ENCODE assay signal across 8 cellular contexts in genomic region chr10:43648392-43649148, GRCh38. TPM values are rescaled to one million over a fixed set of nuclear protein-coding genes. Genes with fewer than 3 reads are reported as not detected.
DNase-seq lines count a peak whose midpoint lies in the region; ATAC-seq and TF ChIP-seq lines count a peak whose summit lies in the region.

Gene ZNF32 (minus strand): TSS chr10:43648881. CDS start chr10:43646133, 2,748 bp downstream.

- ATAC-seq in CD4-positive, alpha-beta T cell (ENCODE audit: poor library complexity), result peak; percentile 98
- ATAC-seq in GM19351 (IDR thresholded peaks at IDR 0.05; ENCODE audit: unreplicated experiment), result peak; percentile 97
- peak; percentile 98 for ATAC-seq in HG03469 (IDR thresholded peaks at IDR 0.05; ENCODE audit: unreplicated experiment)

- H3K4me3 ChIP-seq in endodermal cell (ENCODE audit: low read length), result peak within 1 kb of the TSS; percentile 81
- H3K4me3 ChIP-seq in mesodermal cell (ENCODE audit: extremely low read depth, insufficient read depth, low read length, poor library complexity, severe bottlenecking), result peak within 1 kb of the TSS; percentile 65

- peak within 1 kb of the TSS; percentile 96 for H3K4me3 Mint-ChIP-seq in CD4-positive, alpha-beta T cell
- peak within 1 kb of the TSS; percentile 72 for H3K4me3 Mint-ChIP-seq in endodermal cell

- peak within 1 kb of the TSS; percentile 96 for H3K27ac Mint-ChIP-seq in CD4-positive, alpha-beta T cell
- peak within 1 kb of the TSS; percentile 24 for H3K27ac Mint-ChIP-seq in endodermal cell

- H3K36me3 ChIP-seq in endodermal cell (ENCODE audit: control insufficient read depth, insufficient read depth, low read length) (peaks cover 33% of the 10 kb centered on the region), mesodermal cell (ENCODE audit: control insufficient read depth, insufficient read depth, low read length) (peaks cover 35% of the 10 kb centered on the region)

- H3K9ac ChIP-seq in endodermal cell (ENCODE audit: extremely low read depth, low read length, poor library complexity, severe bottlenecking), result peak within 1 kb of the TSS; percentile 72

- peak; percentile 64 to 83 (median 74) for DNase-seq in CD4-positive, alpha-beta T cell
- DNase-seq in NOMO-1 treated with DMSO at 0.1 percent for 48 hours (lab: John Stamatoyannopoulos, UW; ENCODE audit: unreplicated experiment), result peak; percentile 68
- peak; percentile 20 for DNase-seq in activated CD8-positive, alpha-beta memory T cell treated with anti-CD3 and anti-CD28 coated beads, Interleukin-2, amount 50 U/mL, for 1 hour (ENCODE audit: extremely low read depth)
- DNase-seq in endodermal cell, result peak; percentile 94
- peak; percentile 47 for DNase-seq in stimulated activated CD8-positive, alpha-beta memory T cell treated with anti-CD3 and anti-CD28 coated beads, Interleukin-15, amount 100 ng/mL, for 1 hour (ENCODE audit: low read depth)

- CTCF ChIA-PET in CD4-positive, alpha-beta T cell (lab: Charles Lee), result interaction anchor here (0.7 to 2.3 kb wide), 2 partner anchors 26 to 41 kb away, joined by 3 to 9 read pairs; no protein-coding TSS in a partner anchor

- H3K27ac ChIP-seq in CD4-positive, alpha-beta T cell (ENCODE audit: low read depth, low read length), result peak within 1 kb of the TSS; percentile 71
- H3K27ac ChIP-seq in endodermal cell (ENCODE audit: low read depth, low read length), result peak within 1 kb of the TSS; percentile 55
- peak within 1 kb of the TSS; percentile 66 for H3K27ac ChIP-seq in mesodermal cell (ENCODE audit: low read depth, low read length, severe bottlenecking)

- H3K4me1 ChIP-seq in endodermal cell (ENCODE audit: control insufficient read depth, insufficient read depth, low read length) (no peaks in the 10 kb centered on the region), mesodermal cell (ENCODE audit: control insufficient read depth, insufficient read depth, low read length, poor library complexity, severe bottlenecking) (no peaks in the 10 kb centered on the region)

- peaks cover 48% of the 10 kb centered on the region for H3K36me3 Mint-ChIP-seq in CD4-positive, alpha-beta T cell (ENCODE audit: low read depth)
- peaks cover 38% of the 10 kb centered on the region for H3K36me3 Mint-ChIP-seq in endodermal cell (ENCODE audit: low read depth)

- H3K9me3 Mint-ChIP-seq in CD4-positive, alpha-beta T cell, result peaks cover 13% of the 10 kb centered on the region
- H3K9me3 Mint-ChIP-seq in endodermal cell, result peaks cover 41% of the 10 kb centered on the region

- POLR2A ChIA-PET in CD4-positive, alpha-beta T cell (lab: Charles Lee), result interaction anchor here (0.7 to 2.3 kb wide), 11 partner anchors 9 to 1010 kb away, joined by 3 to 23 read pairs (median 5); partner anchors contain the start of genes ZNF239, ZNF33B and ZNF485

- no peak for TF ChIP-seq CTCF in CD4-positive, alpha-beta T cell (IDR thresholded peaks at IDR 0.05)
- no peak for TF ChIP-seq CTCF in endodermal cell (conservative IDR thresholded peaks at IDR 0.05)

- WGBS in endodermal cell (ENCODE audit: insufficient coverage in 1 of 2, insufficient read length in 1 of 2), 2 experiments, result 1 to 2% methylated on average over 23 to 89 of the region's 89 CpGs
- 1% methylated on average over 69 to 82 of the region's 89 CpGs for WGBS in mesodermal cell (ENCODE audit: insufficient coverage in 2 of 2), 2 experiments

- peaks cover 32% of the 10 kb centered on the region for H3K9me3 ChIP-seq in CD4-positive, alpha-beta T cell (ENCODE audit: control insufficient read depth, low read length)
- H3K9me3 ChIP-seq in endodermal cell (ENCODE audit: control insufficient read depth, low read length) (peaks cover 45% of the 10 kb centered on the region), mesodermal cell (ENCODE audit: control insufficient read depth, low read length) (peaks cover 51% of the 10 kb centered on the region)

- no peaks in the 10 kb centered on the region for H3K27me3 ChIP-seq in CD4-positive, alpha-beta T cell (ENCODE audit: control insufficient read depth, insufficient read depth, low read length)
- peaks cover 14% of the 10 kb centered on the region for H3K27me3 ChIP-seq in endodermal cell (ENCODE audit: control insufficient read depth, insufficient read depth, low read length, poor library complexity, severe bottlenecking)

- H3K4me1 Mint-ChIP-seq in CD4-positive, alpha-beta T cell (ENCODE audit: low read depth), result peaks cover 27% of the 10 kb centered on the region
- H3K4me1 Mint-ChIP-seq in endodermal cell, result peaks cover 17% of the 10 kb centered on the region

- peaks cover 3% of the 10 kb centered on the region for H3K27me3 Mint-ChIP-seq in CD4-positive, alpha-beta T cell
- peaks cover 36% of the 10 kb centered on the region for H3K27me3 Mint-ChIP-seq in endodermal cell (ENCODE audit: insufficient read depth)

- intact Hi-C loops in CD4-positive, alpha-beta T cell (cut with DNase I, micrococcal nuclease), result loop anchor here in 1 of 2 experiments (1.0 to 5.0 kb wide), 5 partner anchors 42 to 1096 kb away; partner anchors contain the start of genes CSGALNACT2, ZNF239, ZNF33B and ZNF485

RNA-seq across cellular contexts. Expression of gene ZNF32, which starts in this region (rescaled TPM):
- 10 to 100 TPM; 18.7 to 19.5 TPM for total RNA-seq in CD4-positive, alpha-beta T cell
- total RNA-seq in endodermal cell, result 10 to 100 TPM; 21.4 to 29.0 TPM
- polyA plus RNA-seq in endodermal cell (2013, experiment 1 of 2), result 45.6 TPM
- polyA plus RNA-seq in endodermal cell (2013, experiment 2 of 2), result 40.1 TPM
- polyA plus RNA-seq in mesodermal cell (2013, experiment 1 of 2), result 31.7 TPM
- polyA plus RNA-seq in mesodermal cell (2013, experiment 2 of 2), result 29.9 TPM

Comparison
In these comparisons a context has a peak if more than half of its experiments do, and no peak if none do; other contexts are left out.
1. Peak in every context shown above with its lines: DNase-seq, ATAC-seq, H3K4me3 ChIP-seq and H3K27ac ChIP-seq.
2. DNase-seq: peak in every context shown above with its lines; median percentile 94 in endodermal cell; 74 in CD4-positive, alpha-beta T cell; 68 in NOMO-1 treated with DMSO at 0.1 percent for 48 hours; 47 in stimulated activated CD8-positive, alpha-beta memory T cell treated with anti-CD3 and anti-CD28 coated beads, Interleukin-15, amount 100 ng/mL, for 1 hour; 20 in activated CD8-positive, alpha-beta memory T cell treated with anti-CD3 and anti-CD28 coated beads, Interleukin-2, amount 50 U/mL, for 1 hour.